17 cellular contexts compared by ENCODE assay signal in the genomic region with DNA sequence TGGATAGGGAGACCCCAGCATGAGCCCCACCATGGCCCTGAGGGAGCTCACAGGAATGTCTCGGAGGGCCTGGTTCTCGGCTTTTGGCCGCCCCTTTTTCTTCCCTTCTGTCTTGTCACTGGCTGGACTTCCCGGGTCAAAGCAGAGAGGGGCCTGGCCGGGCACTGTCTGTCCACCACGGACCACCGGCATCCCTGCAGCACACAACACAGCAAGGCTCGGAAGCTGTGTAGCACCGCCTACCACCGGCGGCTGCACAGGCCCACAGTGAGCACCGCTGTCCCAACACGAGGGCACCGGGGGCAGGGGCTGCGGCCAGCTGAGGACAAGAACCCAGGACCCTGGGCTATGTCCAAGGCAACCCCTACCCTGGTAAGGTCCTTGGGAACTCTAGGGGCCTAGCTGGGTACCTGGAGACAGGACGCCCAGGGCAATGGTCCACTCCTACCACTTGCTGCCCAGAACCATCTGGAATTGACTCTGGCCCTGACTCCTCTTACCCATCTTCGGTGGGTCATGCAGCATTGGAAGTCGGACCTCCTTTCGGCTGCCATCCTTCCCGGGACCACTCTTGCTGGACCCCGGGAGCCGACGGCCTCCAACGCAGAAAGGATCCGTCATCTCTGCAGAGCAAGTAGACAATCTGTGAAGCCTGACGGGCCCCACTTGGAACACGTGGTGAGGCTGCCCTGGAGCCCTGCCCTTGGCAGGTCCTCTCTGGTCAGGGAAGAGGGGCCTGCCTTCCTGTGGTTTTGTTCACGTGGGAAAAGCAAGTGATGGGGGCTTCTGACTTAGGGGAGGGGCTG. TPM values are rescaled to one million over a fixed set of nuclear protein-coding genes. Genes with fewer than 3 reads are reported as not detected.
A peak's percentile ranks its signal among the peaks of the same experiment; 100 is the strongest.
DNase-seq lines count a peak whose midpoint lies in the region; ATAC-seq and TF ChIP-seq lines count a peak whose summit lies in the region.
"Had no signal": no experiment of that assay in that cellular context is flagged by ENCODE, and none has a peak within 500 bp of the region (broad histone marks: within the 10 kb centered on the region; RNA-seq: fewer than 3 reads in every experiment).

No MANE protein-coding gene starts in this region.

- no peaks in the 10 kb centered on the region for H3K27me3 ChIP-seq in CD4-positive, alpha-beta T cell (ENCODE audit: control insufficient read depth, insufficient read depth, low read length)
- peaks cover 11% of the 10 kb centered on the region for H3K27me3 ChIP-seq in neural progenitor cell
- H3K27me3 ChIP-seq: BLaER1 treated with 17β-estradiol and CSF1 and Interleukin-3, amounts not matched to agents 10 nM and 100 nM; testis had no signal

- H3K4me1 ChIP-seq in neural progenitor cell: peaks cover 10% of the 10 kb centered on the region

- H3F3A ChIP-seq in neural progenitor cell (ENCODE audit: low read depth): peaks cover 7% of the 10 kb centered on the region

- no peak for ATAC-seq in CD4-positive, alpha-beta T cell (ENCODE audit: poor library complexity)
- no peak for ATAC-seq in GM19328 (IDR thresholded peaks at IDR 0.05; ENCODE audit: unreplicated experiment)
- ATAC-seq: WTC11 had no signal

- no peak overlapping the region for H3K4me2 ChIP-seq in neural progenitor cell

- no peaks in the 10 kb centered on the region for H3K27me3 Mint-ChIP-seq in CD4-positive, alpha-beta T cell
- H3K27me3 Mint-ChIP-seq in neural progenitor cell (ENCODE audit: insufficient read depth, low read depth): peaks cover 5% of the 10 kb centered on the region

- peak in 1 of 10 experiments; percentile 28 for DNase-seq in CD4-positive, alpha-beta T cell
- no peak for DNase-seq in Jurkat, Clone E6-1 (ENCODE audit: low read depth, low spot score)
- DNase-seq in epidermal melanocyte (ENCODE audit: insufficient read length, low spot score): peak; percentile 12
- DNase-seq in neural progenitor cell (ENCODE audit: low spot score): no peak
- DNase-seq in occipital lobe (lab: John Stamatoyannopoulos, UW): no peak
- DNase-seq in NCI-H1092 treated with DMSO at 0.1 percent for 48 hours (lab: John Stamatoyannopoulos, UW): no peak
- DNase-seq: DND-41, Kasumi-1, NCI-H187 treated with DMSO at 0.1 percent for 48 hours, NCI-H524, OCI-M1, testis had no signal

- H3K27ac ChIP-seq in CD4-positive, alpha-beta T cell (ENCODE audit: low read depth, low read length): no peak overlapping the region
- H3K27ac ChIP-seq in neural progenitor cell: no peak overlapping the region
- H3K27ac ChIP-seq: parathyroid adenoma, testis had no signal

- H3K27ac Mint-ChIP-seq in CD4-positive, alpha-beta T cell: peak overlapping the region; percentile 83
- no peak overlapping the region for H3K27ac Mint-ChIP-seq in neural progenitor cell
- H3K27ac Mint-ChIP-seq: WTC11 had no signal

- no peak overlapping the region for H2AFZ ChIP-seq in neural progenitor cell (replicated peaks)
- H2AFZ ChIP-seq: parathyroid adenoma had no signal

- H3K4me3 ChIP-seq in Jurkat, Clone E6-1 (ENCODE audit: low read length): peak overlapping the region; percentile 86; the same call in 1 of the 2 replicates
- no peak overlapping the region for H3K4me3 ChIP-seq in neural progenitor cell
- H3K4me3 ChIP-seq: testis had no signal

- CTCF ChIA-PET in CD4-positive, alpha-beta T cell (lab: Charles Lee): no interaction called here

- no peaks in the 10 kb centered on the region for H3K9me3 Mint-ChIP-seq in CD4-positive, alpha-beta T cell
- no peaks in the 10 kb centered on the region for H3K9me3 Mint-ChIP-seq in neural progenitor cell
- H3K9me3 Mint-ChIP-seq: activated T-helper 1 cell treated with anti-CD3 and anti-CD28 coated beads, Interleukin-12 subunit alpha, Interleukin-12 subunit beta, Interleukin-2, Interleukin-4 antibody, amounts not matched to agents 30 ng/mL and 10 ng/mL and 1 ng/mL, durations not matched to agents 14 hours and 24 hours and 36 hours had no signal

- intact Hi-C loops in CD4-positive, alpha-beta T cell (cut with DNase I, micrococcal nuclease): no loop called here

- no peaks in the 10 kb centered on the region for H3K9me3 ChIP-seq in CD4-positive, alpha-beta T cell (ENCODE audit: control insufficient read depth, low read length)
- no peaks in the 10 kb centered on the region for H3K9me3 ChIP-seq in neural progenitor cell (ENCODE audit: low read depth)
- H3K9me3 ChIP-seq: testis had no signal

- peaks cover 13% of the 10 kb centered on the region for H3K36me3 Mint-ChIP-seq in CD4-positive, alpha-beta T cell (ENCODE audit: low read depth)
- no peaks in the 10 kb centered on the region for H3K36me3 Mint-ChIP-seq in neural progenitor cell

- H4K20me1 ChIP-seq in neural progenitor cell (ENCODE audit: low read depth): no peaks in the 10 kb centered on the region
- H4K20me1 ChIP-seq: BLaER1 treated with 17β-estradiol and CSF1 and Interleukin-3, amounts not matched to agents 10 nM and 100 nM had no signal

- POLR2A ChIA-PET in CD4-positive, alpha-beta T cell (lab: Charles Lee): interaction anchor here (1.2 to 1.5 kb wide), 3 partner anchors 13 to 447 kb away, joined by 3 to 4 read pairs (median 3); a partner anchor contains a TSS

- H3K4me3 Mint-ChIP-seq in CD4-positive, alpha-beta T cell: peak overlapping the region; percentile 90
- H3K4me3 Mint-ChIP-seq in neural progenitor cell: peak overlapping the region; percentile 43

- no peaks in the 10 kb centered on the region for H3K36me3 ChIP-seq in neural progenitor cell

- TF ChIP-seq CTCF in CD4-positive, alpha-beta T cell (IDR thresholded peaks at IDR 0.05): no peak
- no peak for TF ChIP-seq CTCF in neural progenitor cell (IDR thresholded peaks at IDR 0.05)

- H3K9ac ChIP-seq in neural progenitor cell: no peak overlapping the region
- H3K9ac ChIP-seq: parathyroid adenoma had no signal

- peaks cover 16% of the 10 kb centered on the region for H3K4me1 Mint-ChIP-seq in CD4-positive, alpha-beta T cell (ENCODE audit: low read depth)
- peaks cover 6% of the 10 kb centered on the region for H3K4me1 Mint-ChIP-seq in neural progenitor cell

- H3K79me2 ChIP-seq in neural progenitor cell (ENCODE audit: low read depth): peaks cover 11% of the 10 kb centered on the region
- H3K79me2 ChIP-seq: parathyroid adenoma had no signal

RNA-seq across cellular contexts. Expression of a gene that starts 2.2 kb away (rescaled TPM):
- total RNA-seq in CD4-positive, alpha-beta T cell: 10 to 100 TPM; 22.0 to 23.3 TPM
- polyA plus RNA-seq in Jurkat, Clone E6-1 (2012; ENCODE audit: insufficient read depth, insufficient read length): 18.4 TPM
- 2.9 and 11.4 TPM in 2 replicates for total RNA-seq in neural progenitor cell (ENCODE audit: low replicate concordance)
- total RNA-seq in occipital lobe: 15.8 TPM

RNA-seq across cellular contexts. Expression of a gene that starts 11.3 kb away (rescaled TPM):
- total RNA-seq in CD4-positive, alpha-beta T cell: 10 to 100 TPM; 41.3 to 46.1 TPM
- polyA plus RNA-seq in Jurkat, Clone E6-1 (2012; ENCODE audit: insufficient read depth, insufficient read length): 60.8 TPM
- total RNA-seq in neural progenitor cell (ENCODE audit: low replicate concordance) (10.8 and 22.7 TPM in 2 replicates), occipital lobe (17.8 TPM)

RNA-seq across cellular contexts. Expression of a gene that starts 11.9 kb away (rescaled TPM):
- total RNA-seq in CD4-positive, alpha-beta T cell: 10 to 100 TPM; 12.0 to 12.1 TPM
- polyA plus RNA-seq in Jurkat, Clone E6-1 (2012; ENCODE audit: insufficient read depth, insufficient read length): 28.1 TPM
- total RNA-seq in neural progenitor cell (ENCODE audit: low replicate concordance) (0.19 and 4.9 TPM in 2 replicates), occipital lobe (6.4 TPM)

RNA-seq across cellular contexts. Expression of a gene that starts 13.4 kb away (rescaled TPM):
- 10 to 100 TPM; 50.6 to 51.3 TPM for total RNA-seq in CD4-positive, alpha-beta T cell
- polyA plus RNA-seq in Jurkat, Clone E6-1 (2012; ENCODE audit: insufficient read depth, insufficient read length): 84.5 TPM
- total RNA-seq in neural progenitor cell (ENCODE audit: low replicate concordance) (51.9 and 77.0 TPM in 2 replicates), occipital lobe (71.0 TPM)
